1 cellular context compared by ENCODE assay signal in genomic region chr7:20030915-20031362, GRCh38.
TF ChIP-seq lines count a peak whose summit lies in the region.

No MANE protein-coding gene starts in this region.

TF ChIP-seq in HepG2, 621 proteins besides CTCF, POLR2A, EP300 and RAD21 (continued from another document):
- TF ChIP-seq ZBTB14 (CRISPR knock-in tag; IDR thresholded peaks at IDR 0.05), result no peak
TF ChIP-seq in HepG2: peak in this region for 0.
